Comparison of ENCODE assay signal across 8 cellular contexts in genomic region chrX:2928127-2928582, GRCh38. TPM values are rescaled to one million over a fixed set of nuclear protein-coding genes. Genes with fewer than 3 reads are reported as not detected.
DNase-seq lines count a peak whose midpoint lies in the region; ATAC-seq, FAIRE-seq and TF ChIP-seq lines count a peak whose summit lies in the region.

No MANE protein-coding gene starts in this region.

- intact Hi-C loops in adrenal gland (cut with DNase I): no loop called here

- H3K4me1 ChIP-seq in adrenal gland (replicated peaks in 1 of 2): no peaks in the 10 kb centered on the region

- no peaks in the 10 kb centered on the region for H3K9me3 ChIP-seq in adrenal gland (replicated peaks in 1 of 3)

- TF ChIP-seq CTCF in adrenal gland (IDR thresholded peaks at IDR 0.05) (no peak), retinal pigment epithelial cell (conservative IDR thresholded peaks at IDR 0.05; ENCODE audit: low read depth, low read length) (no peak)

- TF ChIP-seq POLR2A in H54 (IDR thresholded peaks at IDR 0.05; ENCODE audit: low read depth, low read length): 0 out of 2 replicates have a peak, but pooled peaks have one; percentile 21
- no peak for TF ChIP-seq POLR2A in adrenal gland (IDR thresholded peaks at IDR 0.05)

- WGBS in adrenal gland, 4 donors: 8 to 80% (median 14%) methylated on average over 1 to 30 of the region's 32 CpGs

- no peaks in the 10 kb centered on the region for H3K36me3 ChIP-seq in adrenal gland (replicated peaks in 1 of 2)

- no peaks in the 10 kb centered on the region for H3K27me3 ChIP-seq in adrenal gland

- DNase-seq in H54 (ENCODE audit: insufficient read length, low spot score): peak; percentile 9
- DNase-seq in adrenal gland: peak; percentile 14 to 55 (median 41)
- DNase-seq in hypothalamus (lab: John Stamatoyannopoulos, UW): peak in 43 of 51 donors; percentile 1 to 70 (median 29)
- DNase-seq in retinal pigment epithelial cell (ENCODE audit: low read depth): no peak
- no peak for DNase-seq in DMS153 (lab: John Stamatoyannopoulos, UW)
- DNase-seq in NCI-H1092 (lab: John Stamatoyannopoulos, UW): no peak
- DNase-seq in NCI-H345 (lab: John Stamatoyannopoulos, UW): no peak

- no peak for ATAC-seq in GM19328 (IDR thresholded peaks at IDR 0.05; ENCODE audit: unreplicated experiment)

- peak overlapping the region in 2 of 4 donors; percentile 57 to 88 for H3K4me3 ChIP-seq in adrenal gland
- peak overlapping the region; percentile 75 for H3K4me3 ChIP-seq in retinal pigment epithelial cell (ENCODE audit: low read length)

- no peak for FAIRE-seq in H54 (lab: Jason Lieb, UNC)

- peak overlapping the region in 3 of 5 donors; percentile 36 to 96 (median 91) for H3K27ac ChIP-seq in adrenal gland

RNA-seq across cellular contexts. Expression of gene ARSD, which starts 1.0 kb away (rescaled TPM):
- total RNA-seq in adrenal gland: 10 to 100 TPM; 15.7 to 24.9 (median 20.5) TPM
- polyA plus RNA-seq in adrenal gland: 10 to 100 TPM in 2 of 3 donors, 1 to 10 TPM in 1; 9.9 to 13.5 (median 11.5) TPM

Comparison
In these comparisons a context has a peak if more than half of its experiments do, and no peak if none do; other contexts are left out.
1. DNase-seq: peak in H54 (single experiment), adrenal gland (7 of 7) and hypothalamus (43 of 51); none in retinal pigment epithelial cell (single experiment), DMS153 (single experiment), NCI-H1092 (single experiment) and NCI-H345 (single experiment).